12 cellular contexts compared by ENCODE assay signal in genomic region chr3:43523454-43524053, GRCh38.
DNase-seq lines count a peak whose midpoint lies in the region; ATAC-seq and TF ChIP-seq lines count a peak whose summit lies in the region.
"Had no signal": no experiment of that assay in that cellular context is flagged by ENCODE, and none has a peak within 500 bp of the region (broad histone marks: within the 10 kb centered on the region; RNA-seq: fewer than 3 reads in every experiment).

No MANE protein-coding gene starts in this region.

- peaks cover 14% of the 10 kb centered on the region for H3K36me3 Mint-ChIP-seq in activated CD8-positive, alpha-beta T cell treated with anti-CD3 and anti-CD28 coated beads, Interleukin-2, amount 10 ng/mL, durations not matched to agents 7 days and 5 days (ENCODE audit: low read depth)

- no peak for TF ChIP-seq POLR2A in Peyer's patch (IDR thresholded peaks at IDR 0.05)

- H3K27me3 Mint-ChIP-seq in activated CD8-positive, alpha-beta T cell treated with anti-CD3 and anti-CD28 coated beads, Interleukin-2, amount 10 ng/mL, durations not matched to agents 7 days and 5 days (ENCODE audit: low read depth): no peaks in the 10 kb centered on the region
- H3K27me3 Mint-ChIP-seq: CD8-positive, alpha-beta memory T cell had no signal

- H3K9me3 Mint-ChIP-seq in activated CD8-positive, alpha-beta T cell treated with anti-CD3 and anti-CD28 coated beads, Interleukin-2, amount 10 ng/mL, durations not matched to agents 7 days and 5 days (ENCODE audit: insufficient read depth): peaks cover 9% of the 10 kb centered on the region

- CTCF ChIA-PET in GM10248 (lab: Yijun Ruan, JAX): interaction anchor here (0.7 to 1.9 kb wide), 5 partner anchors 14 to 22 kb away, joined by 3 to 6 read pairs (median 3); no protein-coding TSS in a partner anchor
- CTCF ChIA-PET in activated CD8-positive, alpha-beta T cell treated with anti-CD3 and anti-CD28 coated beads, Interleukin-2, amount 10 ng/mL, durations not matched to agents 7 days and 5 days (lab: Charles Lee): interaction anchor here (0.8 to 1.1 kb wide), 3 partner anchors 11 to 300 kb away, joined by 3 to 4 read pairs (median 3); no protein-coding TSS in a partner anchor

- H3K9me3 ChIP-seq in Peyer's patch: peaks cover 0 to 7% (median 0%) of the 10 kb centered on the region in 4 donors

- no peaks in the 10 kb centered on the region for H3K4me1 Mint-ChIP-seq in activated CD8-positive, alpha-beta T cell treated with anti-CD3 and anti-CD28 coated beads, Interleukin-2, amount 10 ng/mL, durations not matched to agents 7 days and 5 days (ENCODE audit: low read depth)
- H3K4me1 Mint-ChIP-seq: CD8-positive, alpha-beta memory T cell had no signal

- H3K27ac ChIP-seq in Peyer's patch: no peak overlapping the region

- H3K36me3 ChIP-seq in Peyer's patch: peaks cover 0 to 5% (median 0%) of the 10 kb centered on the region in 3 donors

- H3K4me3 ChIP-seq in Peyer's patch: no peak overlapping the region

- no peak for TF ChIP-seq CTCF in GM10248 (IDR thresholded peaks at IDR 0.05; ENCODE audit: control extremely low read depth, extremely low read depth, low read depth, missing control alignments)
- no peak for TF ChIP-seq CTCF in Peyer's patch (IDR thresholded peaks at IDR 0.05)

- no peak overlapping the region for H3K27ac Mint-ChIP-seq in activated CD8-positive, alpha-beta T cell treated with anti-CD3 and anti-CD28 coated beads, Interleukin-2, amount 10 ng/mL, durations not matched to agents 7 days and 5 days
- H3K27ac Mint-ChIP-seq: CD8-positive, alpha-beta memory T cell had no signal

- H3K4me3 Mint-ChIP-seq in activated CD8-positive, alpha-beta T cell treated with anti-CD3 and anti-CD28 coated beads, Interleukin-2, amount 10 ng/mL, durations not matched to agents 7 days and 5 days: no peak overlapping the region
- H3K4me3 Mint-ChIP-seq: CD8-positive, alpha-beta memory T cell had no signal

- H3K27me3 ChIP-seq in Peyer's patch: no peaks in the 10 kb centered on the region

- POLR2A ChIA-PET in GM10248 (lab: Yijun Ruan, JAX): no interaction called here
- POLR2A ChIA-PET in activated CD8-positive, alpha-beta T cell treated with anti-CD3 and anti-CD28 coated beads, Interleukin-2, amount 10 ng/mL, durations not matched to agents 7 days and 5 days (lab: Charles Lee): interaction anchor here (1.2 kb wide), 1 partner anchor 12 kb away, joined by 3 read pairs; no protein-coding TSS in a partner anchor

- ATAC-seq in GM19351 (IDR thresholded peaks at IDR 0.05; ENCODE audit: unreplicated experiment): peak; percentile 97
- peak; percentile 87 for ATAC-seq in HG02973 (IDR thresholded peaks at IDR 0.05; ENCODE audit: unreplicated experiment)
- peak; percentile 44 for ATAC-seq in activated CD8-positive, alpha-beta T cell treated with anti-CD3 and anti-CD28 coated beads, Interleukin-2, amount 10 ng/mL, durations not matched to agents 7 days and 5 days
- ATAC-seq: esophagus mucosa had no signal

- no peaks in the 10 kb centered on the region for H3K4me1 ChIP-seq in Peyer's patch

- DNase-seq in GM10248 (ENCODE audit: extremely low spot score) (peak; percentile 29), Peyer's patch (no peak), GF-D8 (lab: John Stamatoyannopoulos, UW) (no peak), NCI-H2227 (lab: John Stamatoyannopoulos, UW; ENCODE audit: unreplicated experiment) (no peak), SHP77 (lab: John Stamatoyannopoulos, UW) (no peak)
- no peak for DNase-seq in activated CD8-positive, alpha-beta T cell treated with anti-CD3 and anti-CD28 coated beads, Interleukin-2, amount 10 ng/mL, durations not matched to agents 7 days and 5 days
- DNase-seq: CD8-positive, alpha-beta memory T cell; NCI-H1436; SK-N-SH had no signal

Comparison
In these comparisons a context has a peak if more than half of its experiments do, and no peak if none do; other contexts are left out.
1. ATAC-seq: peak in every context shown above with its lines; median percentile 97 in GM19351; 87 in HG02973; 44 in activated CD8-positive, alpha-beta T cell treated with anti-CD3 and anti-CD28 coated beads, Interleukin-2, amount 10 ng/mL, durations not matched to agents 7 days and 5 days.